ENCODE assay signal across 1 cellular context in genomic region chr6:150684161-150684560, GRCh38.
TF ChIP-seq lines count a peak whose summit lies in the region.

No MANE protein-coding gene starts in this region.

TF ChIP-seq in SK-N-SH treated with all-trans-retinoic acid at 6 μM for 48 hours, 23 proteins besides CTCF, POLR2A, EP300 and RAD21 (continued from another document):
- TF ChIP-seq PATZ1 (CRISPR knock-in tag; IDR thresholded peaks at IDR 0.05; ENCODE audit: borderline replicate concordance): no peak
- TF ChIP-seq ISL1 (CRISPR knock-in tag; IDR thresholded peaks at IDR 0.05): no peak
- TF ChIP-seq GLIS3 (CRISPR knock-in tag; IDR thresholded peaks at IDR 0.05): no peak
- no peak for TF ChIP-seq TCF4 (CRISPR knock-in tag; IDR thresholded peaks at IDR 0.05; ENCODE audit: borderline replicate concordance)
- TF ChIP-seq CSDC2 (CRISPR knock-in tag; IDR thresholded peaks at IDR 0.05): no peak
- no peak for TF ChIP-seq CREB5 (CRISPR knock-in tag; IDR thresholded peaks at IDR 0.05; ENCODE audit: low read depth)
